Comparison of ENCODE assay signal across 8 cellular contexts in genomic region chr5:179819296-179820126, GRCh38. TPM values are rescaled to one million over a fixed set of nuclear protein-coding genes. Genes with fewer than 3 reads are reported as not detected.
DNase-seq lines count a peak whose midpoint lies in the region; ATAC-seq and TF ChIP-seq lines count a peak whose summit lies in the region.

No MANE protein-coding gene starts in this region.

- H2AK5ac ChIP-seq in trophoblast cell (ENCODE audit: low read length), result peak overlapping the region; percentile 99

- peak overlapping the region; percentile 86 for H3K18ac ChIP-seq in trophoblast cell (ENCODE audit: low read length)

- H3K27ac Mint-ChIP-seq in CD4-positive, alpha-beta T cell, result peak overlapping the region; percentile 81
- peak overlapping the region; percentile 87 for H3K27ac Mint-ChIP-seq in activated naive CD8-positive, alpha-beta T cell treated with anti-CD3 and anti-CD28 coated beads, Interleukin-2, amount 10 ng/mL, durations not matched to agents 7 days and 5 days

- H4K91ac ChIP-seq in trophoblast cell (ENCODE audit: low read depth, low read length), result peak overlapping the region; percentile 97

- H3K9me3 Mint-ChIP-seq in CD4-positive, alpha-beta T cell, result no peaks in the 10 kb centered on the region
- no peaks in the 10 kb centered on the region for H3K9me3 Mint-ChIP-seq in activated naive CD8-positive, alpha-beta T cell treated with anti-CD3 and anti-CD28 coated beads, Interleukin-2, amount 10 ng/mL, durations not matched to agents 7 days and 5 days

- peak overlapping the region; percentile 82 for H4K8ac ChIP-seq in trophoblast cell (ENCODE audit: low read depth, low read length)

- DNase-seq in CD4-positive, alpha-beta T cell, result peak in 1 of 10 experiments; percentile 51
- DNase-seq in NOMO-1 (lab: John Stamatoyannopoulos, UW; ENCODE audit: unreplicated experiment in 2 of 2) (peak; percentile 39 to 40), heart left ventricle (peak in 4 of 5 donors; percentile 74 to 82 (median 78)), trophoblast cell (peak; percentile 94 to 95)
- DNase-seq in activated naive CD8-positive, alpha-beta T cell treated with anti-CD3 and anti-CD28 coated beads, Interleukin-2, amount 10 ng/mL, durations not matched to agents 7 days and 5 days, result peak; percentile 64

- peak overlapping the region; percentile 95 for H2BK12ac ChIP-seq in trophoblast cell (ENCODE audit: low read length)

- peak overlapping the region; percentile 96 for H3K4ac ChIP-seq in trophoblast cell (ENCODE audit: low read depth, low read length)

- peak overlapping the region; percentile 96 for H3K27ac ChIP-seq in CD4-positive, alpha-beta T cell (ENCODE audit: low read depth, low read length)
- H3K27ac ChIP-seq in heart left ventricle, result peak overlapping the region; percentile 98 to 100 (median 99)
- H3K27ac ChIP-seq in trophoblast cell (ENCODE audit: low read depth, low read length), result peak overlapping the region; percentile 94

- H3K79me2 ChIP-seq in trophoblast cell (ENCODE audit: control insufficient read depth, insufficient read depth, low read length, poor library complexity), result peaks cover 30% of the 10 kb centered on the region

- WGBS in heart left ventricle, 4 donors, result 13 to 24% (median 20%) methylated on average over 23 to 26 of the region's 26 CpGs
- WGBS in trophoblast cell (ENCODE audit: extremely low coverage, insufficient coverage, insufficient read length), result no CpG with 5 or more reads among the region's 26 CpGs

- peaks cover 5% of the 10 kb centered on the region for H3K27me3 Mint-ChIP-seq in CD4-positive, alpha-beta T cell
- no peaks in the 10 kb centered on the region for H3K27me3 Mint-ChIP-seq in activated naive CD8-positive, alpha-beta T cell treated with anti-CD3 and anti-CD28 coated beads, Interleukin-2, amount 10 ng/mL, durations not matched to agents 7 days and 5 days

- ATAC-seq in CD4-positive, alpha-beta T cell (ENCODE audit: poor library complexity), result no peak
- ATAC-seq in GM21529 (IDR thresholded peaks at IDR 0.05; ENCODE audit: unreplicated experiment), result peak; percentile 10
- peak; percentile 1 for ATAC-seq in activated naive CD8-positive, alpha-beta T cell treated with anti-CD3 and anti-CD28 coated beads, Interleukin-2, amount 10 ng/mL, durations not matched to agents 7 days and 5 days (ENCODE audit: low read depth)
- peak in 3 of 4 donors; percentile 10 to 52 (median 22) for ATAC-seq in heart left ventricle
- ATAC-seq in GM18520 (IDR thresholded peaks at IDR 0.05; ENCODE audit: unreplicated experiment), result no peak
- ATAC-seq in GM18868 (IDR thresholded peaks at IDR 0.05; ENCODE audit: unreplicated experiment), result no peak

- peaks cover 24 to 67% (median 60%) of the 10 kb centered on the region in 12 donors for H3K4me1 ChIP-seq in heart left ventricle
- H3K4me1 ChIP-seq in trophoblast cell (ENCODE audit: control insufficient read depth in 1 of 2, insufficient read depth in 2 of 2, low read length in 2 of 2), result peaks cover 33 to 42% of the 10 kb centered on the region in 2 experiments

- H3K4me2 ChIP-seq in trophoblast cell (ENCODE audit: low read length), result peak overlapping the region; percentile 72

- no peaks in the 10 kb centered on the region for H3K27me3 ChIP-seq in CD4-positive, alpha-beta T cell (ENCODE audit: control insufficient read depth, insufficient read depth, low read length)
- H3K27me3 ChIP-seq in heart left ventricle, result no peaks in the 10 kb centered on the region
- H3K27me3 ChIP-seq in trophoblast cell (ENCODE audit: insufficient read depth, low read length), result no peaks in the 10 kb centered on the region

- CTCF ChIA-PET in CD4-positive, alpha-beta T cell (lab: Charles Lee), result interaction anchor here (1.5 kb wide), 1 partner anchor 24 kb away, joined by 3 read pairs; no protein-coding TSS in a partner anchor

- peak overlapping the region; percentile 92 for H2BK5ac ChIP-seq in trophoblast cell (ENCODE audit: low read depth, low read length, poor library complexity)

- H4K12ac ChIP-seq in trophoblast cell (ENCODE audit: low read depth, low read length), result peak overlapping the region; percentile 83

- H3K36me3 ChIP-seq in heart left ventricle, result peaks cover 0 to 29% (median 21%) of the 10 kb centered on the region in 9 donors
- H3K36me3 ChIP-seq in trophoblast cell (ENCODE audit: control insufficient read depth in 1 of 2, insufficient read depth in 2 of 2, low read length in 2 of 2), result peaks cover 29 to 33% of the 10 kb centered on the region in 2 experiments

- peak overlapping the region; percentile 23 for H2AFZ ChIP-seq in trophoblast cell (ENCODE audit: insufficient read depth, low read length, poor library complexity)

- intact Hi-C loops in CD4-positive, alpha-beta T cell (cut with DNase I, micrococcal nuclease), result loop anchor here (1.0 to 5.0 kb wide), 4 partner anchors 8 to 39 kb away; partner anchors contain the start of genes MRNIP (in 2 of the 2) and MGAT4B (in 1 of the 2)
- intact Hi-C loops in heart left ventricle (cut with DNase I), result loop anchor here in 5 of 10 donors (2.0 to 10.0 kb wide), 4 partner anchors 13 to 195 kb away; partner anchors contain the start of genes MRNIP (in 4 of the 5), MGAT4B (in 2 of the 5) and HNRNPH1 (in 1 of the 5)

- peaks cover 58% of the 10 kb centered on the region for H3K4me1 Mint-ChIP-seq in CD4-positive, alpha-beta T cell (ENCODE audit: low read depth)
- peaks cover 24% of the 10 kb centered on the region for H3K4me1 Mint-ChIP-seq in activated naive CD8-positive, alpha-beta T cell treated with anti-CD3 and anti-CD28 coated beads, Interleukin-2, amount 10 ng/mL, durations not matched to agents 7 days and 5 days

- H3K79me1 ChIP-seq in trophoblast cell (ENCODE audit: low read length), result peaks cover 41% of the 10 kb centered on the region

- H3K4me3 ChIP-seq in heart left ventricle (peak overlapping the region; percentile 67 to 100 (median 99)), trophoblast cell (ENCODE audit: low read depth, low read length) (no peak overlapping the region)

- H3K9me3 ChIP-seq in CD4-positive, alpha-beta T cell (ENCODE audit: control insufficient read depth, low read length), result no peaks in the 10 kb centered on the region
- no peaks in the 10 kb centered on the region for H3K9me3 ChIP-seq in heart left ventricle
- no peaks in the 10 kb centered on the region for H3K9me3 ChIP-seq in trophoblast cell (ENCODE audit: insufficient read depth, low read depth, low read length)

- POLR2A ChIA-PET in CD4-positive, alpha-beta T cell (lab: Charles Lee), result interaction anchor here (0.7 to 4.5 kb wide), 13 partner anchors 8 to 1615 kb away, joined by 3 to 48 read pairs (median 7); partner anchors contain the start of genes HNRNPAB, HNRNPH1, LTC4S and MAML1
- POLR2A ChIA-PET in activated naive CD8-positive, alpha-beta T cell treated with anti-CD3 and anti-CD28 coated beads, Interleukin-2, amount 10 ng/mL, durations not matched to agents 7 days and 5 days (lab: Charles Lee), result interaction anchor here (0.8 to 4.0 kb wide), 13 partner anchors 8 to 196 kb away, joined by 3 to 42 read pairs (median 5); partner anchors contain the start of genes HNRNPH1, MGAT4B and TBC1D9B

- peaks cover 29% of the 10 kb centered on the region for H3K36me3 Mint-ChIP-seq in CD4-positive, alpha-beta T cell (ENCODE audit: low read depth)
- peaks cover 4% of the 10 kb centered on the region for H3K36me3 Mint-ChIP-seq in activated naive CD8-positive, alpha-beta T cell treated with anti-CD3 and anti-CD28 coated beads, Interleukin-2, amount 10 ng/mL, durations not matched to agents 7 days and 5 days

- TF ChIP-seq CTCF in CD4-positive, alpha-beta T cell (IDR thresholded peaks at IDR 0.05), result no peak
- TF ChIP-seq CTCF in heart left ventricle (IDR thresholded peaks at IDR 0.05), result no peak

- peak overlapping the region; percentile 89 for H3K4me3 Mint-ChIP-seq in CD4-positive, alpha-beta T cell
- H3K4me3 Mint-ChIP-seq in activated naive CD8-positive, alpha-beta T cell treated with anti-CD3 and anti-CD28 coated beads, Interleukin-2, amount 10 ng/mL, durations not matched to agents 7 days and 5 days, result peak overlapping the region; percentile 90

- H2BK120ac ChIP-seq in trophoblast cell (ENCODE audit: insufficient read depth, low read length, poor library complexity), result peak overlapping the region; percentile 95

- no peak overlapping the region for H3K9ac ChIP-seq in trophoblast cell (ENCODE audit: low read length)

- no peak for TF ChIP-seq POLR2A in heart left ventricle (IDR thresholded peaks at IDR 0.05)

- H3K23ac ChIP-seq in trophoblast cell (ENCODE audit: low read length), result no peak overlapping the region

- H3K14ac ChIP-seq in trophoblast cell (ENCODE audit: low read length), result peak overlapping the region; percentile 71

RNA-seq across cellular contexts. Expression of gene SQSTM1, which starts 1.2 kb away (rescaled TPM):
- 100 to 1,000 TPM; 260 to 267 TPM for total RNA-seq in CD4-positive, alpha-beta T cell
- 100 to 1,000 TPM; 196 to 216 TPM for total RNA-seq in activated naive CD8-positive, alpha-beta T cell treated with anti-CD3 and anti-CD28 coated beads, Interleukin-2, amount 10 ng/mL, durations not matched to agents 7 days and 5 days
- 100 to 1,000 TPM; 266 to 747 (median 402) TPM for total RNA-seq in heart left ventricle
- polyA plus RNA-seq in heart left ventricle, result 100 to 1,000 TPM; 177 to 266 TPM
- polyA plus RNA-seq in trophoblast cell (2013), result 253 and 279 TPM in 2 replicates

RNA-seq across cellular contexts. Expression of gene MGAT4B, which starts 12.8 kb away (rescaled TPM):
- 100 to 1,000 TPM; 141 to 145 TPM for total RNA-seq in CD4-positive, alpha-beta T cell
- 100 to 1,000 TPM; 118 TPM for total RNA-seq in activated naive CD8-positive, alpha-beta T cell treated with anti-CD3 and anti-CD28 coated beads, Interleukin-2, amount 10 ng/mL, durations not matched to agents 7 days and 5 days
- total RNA-seq in heart left ventricle, result 100 to 1,000 TPM in 6 of 9 donors, 10 to 100 TPM in 3; 84.2 to 209 (median 112) TPM
- polyA plus RNA-seq in heart left ventricle, result 10 to 100 TPM; 49.6 to 89.7 TPM
- 113 and 116 TPM in 2 replicates for polyA plus RNA-seq in trophoblast cell (2013)

RNA-seq across cellular contexts. Expression of gene LTC4S, which starts 25.7 kb away (rescaled TPM):
- 1 to 10 TPM; 3.6 to 4.2 TPM for total RNA-seq in CD4-positive, alpha-beta T cell
- 1 to 10 TPM; 5.7 to 6.3 TPM for total RNA-seq in activated naive CD8-positive, alpha-beta T cell treated with anti-CD3 and anti-CD28 coated beads, Interleukin-2, amount 10 ng/mL, durations not matched to agents 7 days and 5 days
- total RNA-seq in heart left ventricle, result 10 to 100 TPM in 4 of 9 donors, 1 to 10 TPM in 5; 4.5 to 16.7 (median 9.5) TPM
- 10 to 100 TPM in 1 of 2 donors, 1 to 10 TPM in 1; 3.3 to 13.8 TPM for polyA plus RNA-seq in heart left ventricle
- polyA plus RNA-seq in trophoblast cell (2013), result 2.2 and 2.5 TPM in 2 replicates

RNA-seq across cellular contexts. Expression of gene MRNIP, which starts 39.1 kb away (rescaled TPM):
- 10 to 100 TPM; 31.8 to 32.8 TPM for total RNA-seq in CD4-positive, alpha-beta T cell
- total RNA-seq in activated naive CD8-positive, alpha-beta T cell treated with anti-CD3 and anti-CD28 coated beads, Interleukin-2, amount 10 ng/mL, durations not matched to agents 7 days and 5 days, result 10 to 100 TPM; 46.1 to 47.4 TPM
- 10 to 100 TPM in 6 of 9 donors, 1 to 10 TPM in 3; 8.5 to 14.4 (median 12.3) TPM for total RNA-seq in heart left ventricle
- polyA plus RNA-seq in heart left ventricle, result 10 to 100 TPM; 10.4 to 24.1 TPM
- polyA plus RNA-seq in trophoblast cell (2013), result 11.5 and 11.6 TPM in 2 replicates

Comparison
In these comparisons a context has a peak if more than half of its experiments do, and no peak if none do; other contexts are left out.
1. ATAC-seq: peak in GM21529 (single experiment), activated naive CD8-positive, alpha-beta T cell treated with anti-CD3 and anti-CD28 coated beads, Interleukin-2, amount 10 ng/mL, durations not matched to agents 7 days and 5 days (single experiment) and heart left ventricle (3 of 4); none in CD4-positive, alpha-beta T cell (single experiment), GM18520 (single experiment) and GM18868 (single experiment).
2. Peak in every context shown above with its lines, with median percentiles within 50 percentile points of each other: H3K27ac ChIP-seq.